24 cellular contexts compared by ENCODE assay signal in the genomic region with DNA sequence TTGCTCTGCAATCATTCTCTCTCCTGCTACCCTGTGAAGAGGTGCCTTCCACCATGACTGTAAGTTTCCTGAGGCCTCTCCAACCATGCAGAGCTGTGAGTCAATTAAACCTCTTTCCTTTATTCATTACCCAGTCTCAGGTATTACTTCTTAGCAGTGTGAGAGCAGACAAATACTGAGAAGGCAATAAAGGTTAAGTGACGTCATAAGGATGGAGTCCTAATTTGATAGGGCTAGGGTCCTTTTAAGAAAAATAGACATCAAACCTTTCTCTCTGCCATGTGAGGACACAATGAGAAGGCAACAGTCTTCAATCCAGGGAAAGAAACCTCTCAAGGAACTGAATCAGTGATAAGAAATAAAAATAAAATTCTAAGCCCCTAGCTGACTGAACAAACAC.
DNase-seq lines count a peak whose midpoint lies in the region; ATAC-seq, FAIRE-seq and TF ChIP-seq lines count a peak whose summit lies in the region.
"Had no signal": no experiment of that assay in that cellular context is flagged by ENCODE, and none has a peak within 500 bp of the region (broad histone marks: within the 10 kb centered on the region; RNA-seq: fewer than 3 reads in every experiment).

No MANE protein-coding gene starts in this region.

- CTCF ChIA-PET in HepG2 (lab: Yijun Ruan, JAX; ENCODE audit: low intra/inter-chr PET ratio, low total read pairs) = no interaction called here
- CTCF ChIA-PET in activated naive CD4-positive, alpha-beta T cell treated with anti-CD3 and anti-CD28 coated beads, Interleukin-2, amount 10 ng/mL, durations not matched to agents 7 days and 5 days (lab: Charles Lee) = no interaction called here

- TF ChIP-seq EP300 in HepG2 (IDR thresholded peaks at IDR 0.05; ENCODE audit: low read depth in 2 of 2, low read length in 2 of 2) (no peak), HepG2 (CRISPR knock-in tag; IDR thresholded peaks at IDR 0.05; ENCODE audit: borderline replicate concordance) (no peak)

- H3K79me2 ChIP-seq in HepG2 (ENCODE audit: insufficient read depth, low read length) (no peaks in the 10 kb centered on the region), astrocyte (ENCODE audit: insufficient read depth, low read length) (no peaks in the 10 kb centered on the region)

- BruUV-seq in HepG2 (replicated peaks; lab: Mats Ljungman, UMichigan) = no TSS peak

- in situ Hi-C loops in HepG2 (cut with HindIII; ENCODE audit: extremely low pct_ligation_motif_present, low pct_unique_long_range_greater_than_20kb) = no loop called here

- no peaks in the 10 kb centered on the region for H3K36me3 Mint-ChIP-seq in astrocyte (ENCODE audit: low read depth, unreplicated experiment)
- peaks cover 4% of the 10 kb centered on the region for H3K36me3 Mint-ChIP-seq in progenitor cell of endocrine pancreas (ENCODE audit: insufficient read depth)
- H3K36me3 Mint-ChIP-seq in type B pancreatic cell = no peaks in the 10 kb centered on the region
- H3K36me3 Mint-ChIP-seq in activated naive CD4-positive, alpha-beta T cell treated with anti-CD3 and anti-CD28 coated beads, Interleukin-2, amount 10 ng/mL, durations not matched to agents 7 days and 5 days = no peaks in the 10 kb centered on the region
- H3K36me3 Mint-ChIP-seq: CD8-positive, alpha-beta T cell had no signal

- H4K20me1 ChIP-seq in HepG2 (ENCODE audit: insufficient read depth, low read length) (no peaks in the 10 kb centered on the region), astrocyte (ENCODE audit: insufficient read depth, low read length) (no peaks in the 10 kb centered on the region)
- H4K20me1 ChIP-seq: BLaER1 treated with 17β-estradiol and CSF1 and Interleukin-3, amounts not matched to agents 10 nM and 100 nM had no signal

- no peak for ATAC-seq in HepG2
- ATAC-seq in right lobe of liver = no peak
- ATAC-seq in left lobe of liver = no peak
- ATAC-seq: A549; CD8-positive, alpha-beta T cell had no signal

- FAIRE-seq in HepG2 (lab: Jason Lieb, UNC) (no peak), astrocyte (lab: Jason Lieb, UNC) (peak; percentile 89)
- FAIRE-seq: D721Med, G401.6, GM12891, GM19239 had no signal

- H2AFZ ChIP-seq in HepG2 (ENCODE audit: low read length) = no peak overlapping the region
- H2AFZ ChIP-seq in astrocyte (ENCODE audit: low read depth, low read length) = no peak overlapping the region

- POLR2A ChIA-PET in HepG2 (lab: Yijun Ruan, JAX) = no interaction called here

- DNase-seq in HepG2 (ENCODE audit: low spot score) (no peak), right lobe of liver (no peak), astrocyte (ENCODE audit: low read depth) (no peak), progenitor cell of endocrine pancreas (ENCODE audit: low spot score, unreplicated experiment) (no peak), type B pancreatic cell (ENCODE audit: extremely low spot score, unreplicated experiment) (no peak), left lobe of liver (ENCODE audit: low spot score) (no peak)
- DNase-seq in stimulated activated naive CD4-positive, alpha-beta T cell treated with Interleukin-2 at 50 U/mL for 16 hours (lab: John Stamatoyannopoulos, UW) = no peak
- DNase-seq in activated naive CD4-positive, alpha-beta T cell treated with anti-CD3 and anti-CD28 coated beads, Interleukin-2, amount 10 ng/mL, durations not matched to agents 7 days and 5 days = no peak
- DNase-seq: AML-193; Calu3; CD4-positive, alpha-beta T cell; CD8-positive, alpha-beta T cell; DMS79 treated with DMSO at 0.1 percent for 48 hours; GF-D8 had no signal

- H3K27ac Mint-ChIP-seq in astrocyte (ENCODE audit: unreplicated experiment) (no peak overlapping the region), progenitor cell of endocrine pancreas (peak overlapping the region; percentile 51), type B pancreatic cell (peak overlapping the region; percentile 91)
- no peak overlapping the region for H3K27ac Mint-ChIP-seq in activated naive CD4-positive, alpha-beta T cell treated with anti-CD3 and anti-CD28 coated beads, Interleukin-2, amount 10 ng/mL, durations not matched to agents 7 days and 5 days
- H3K27ac Mint-ChIP-seq: B cell; CD4-positive, alpha-beta T cell; CD8-positive, alpha-beta T cell had no signal

- no peaks in the 10 kb centered on the region for H3K27me3 ChIP-seq in HepG2 (ENCODE audit: control insufficient read depth in 1 of 2, insufficient read depth in 2 of 2, low read length in 2 of 2)
- no peaks in the 10 kb centered on the region for H3K27me3 ChIP-seq in right lobe of liver
- no peaks in the 10 kb centered on the region for H3K27me3 ChIP-seq in astrocyte (ENCODE audit: insufficient read depth, low read length)

- no peak overlapping the region for H3K4me3 ChIP-seq in HepG2 (replicated peaks in 1 of 3; ENCODE audit: insufficient read depth in 1 of 3, low read depth in 2 of 3, low read length in 3 of 3)
- H3K4me3 ChIP-seq in right lobe of liver = no peak overlapping the region
- H3K4me3 ChIP-seq in astrocyte (ENCODE audit: insufficient read depth, low read depth, low read length) = no peak overlapping the region
- H3K4me3 ChIP-seq: A549; BLaER1 treated with 17β-estradiol and CSF1 and Interleukin-3, amounts not matched to agents 10 nM and 100 nM had no signal

- H3K27me3 Mint-ChIP-seq in astrocyte (ENCODE audit: low read depth, unreplicated experiment) = no peaks in the 10 kb centered on the region
- no peaks in the 10 kb centered on the region for H3K27me3 Mint-ChIP-seq in progenitor cell of endocrine pancreas
- no peaks in the 10 kb centered on the region for H3K27me3 Mint-ChIP-seq in type B pancreatic cell
- H3K27me3 Mint-ChIP-seq in activated naive CD4-positive, alpha-beta T cell treated with anti-CD3 and anti-CD28 coated beads, Interleukin-2, amount 10 ng/mL, durations not matched to agents 7 days and 5 days = no peaks in the 10 kb centered on the region
- H3K27me3 Mint-ChIP-seq: B cell; CD4-positive, alpha-beta T cell had no signal

- WGBS in HepG2 (ENCODE audit: low lambda C conversion rate) = 0% methylated on average over 1 of the region's 1 CpG
- WGBS in right lobe of liver (ENCODE audit: insufficient coverage, low coverage, low lambda C conversion rate, missing lambda C conversion rate) = 22% methylated on average over 1 of the region's 1 CpG

- peaks cover 11% of the 10 kb centered on the region for H3K4me1 Mint-ChIP-seq in astrocyte (ENCODE audit: low read depth, unreplicated experiment)
- H3K4me1 Mint-ChIP-seq in progenitor cell of endocrine pancreas (ENCODE audit: low read depth) = peaks cover 8% of the 10 kb centered on the region
- H3K4me1 Mint-ChIP-seq in type B pancreatic cell (ENCODE audit: unreplicated experiment) = peaks cover 5% of the 10 kb centered on the region
- H3K4me1 Mint-ChIP-seq in activated naive CD4-positive, alpha-beta T cell treated with anti-CD3 and anti-CD28 coated beads, Interleukin-2, amount 10 ng/mL, durations not matched to agents 7 days and 5 days = no peaks in the 10 kb centered on the region
- H3K4me1 Mint-ChIP-seq: B cell had no signal

- no peak overlapping the region for H3K27ac ChIP-seq in HepG2 (ENCODE audit: extremely low read length, insufficient read depth, low read length)
- no peak overlapping the region for H3K27ac ChIP-seq in right lobe of liver
- no peak overlapping the region for H3K27ac ChIP-seq in astrocyte (ENCODE audit: low read depth, low read length)
- H3K27ac ChIP-seq: 22Rv1; A549; BLaER1 treated with 17β-estradiol and CSF1 and Interleukin-3, amounts not matched to agents 10 nM and 100 nM; C4-2B had no signal

- no peaks in the 10 kb centered on the region for H3K4me1 ChIP-seq in HepG2 (ENCODE audit: insufficient read depth, low read length)
- no peaks in the 10 kb centered on the region for H3K4me1 ChIP-seq in right lobe of liver
- H3K4me1 ChIP-seq in astrocyte (ENCODE audit: insufficient read depth, low read length) = no peaks in the 10 kb centered on the region
- H3K4me1 ChIP-seq: A549; BLaER1 treated with 17β-estradiol and CSF1 and Interleukin-3, amounts not matched to agents 10 nM and 100 nM; Caco-2 had no signal

- H3K9me3 ChIP-seq in HepG2 (ENCODE audit: low read length) (no peaks in the 10 kb centered on the region), right lobe of liver (no peaks in the 10 kb centered on the region), astrocyte (ENCODE audit: insufficient read depth, low read depth, low read length) (no peaks in the 10 kb centered on the region)
- H3K9me3 ChIP-seq: A549, Caco-2 had no signal

- H3K4me3 Mint-ChIP-seq in astrocyte (ENCODE audit: unreplicated experiment) (no peak overlapping the region), progenitor cell of endocrine pancreas (ENCODE audit: low read depth) (no peak overlapping the region), type B pancreatic cell (no peak overlapping the region)
- no peak overlapping the region for H3K4me3 Mint-ChIP-seq in activated naive CD4-positive, alpha-beta T cell treated with anti-CD3 and anti-CD28 coated beads, Interleukin-2, amount 10 ng/mL, durations not matched to agents 7 days and 5 days
- H3K4me3 Mint-ChIP-seq: B cell; CD4-positive, alpha-beta T cell; CD8-positive, alpha-beta T cell had no signal

- no peak for TF ChIP-seq RAD21 in HepG2 (CRISPR knock-in tag; IDR thresholded peaks at IDR 0.05)

- intact Hi-C loops in HepG2 (cut with micrococcal nuclease; ENCODE audit: unreplicated experiment) = no loop called here
- intact Hi-C loops in right lobe of liver (cut with DNase I) = no loop called here

- H3K4me2 ChIP-seq in HepG2 (ENCODE audit: low read depth, low read length) (no peak overlapping the region), astrocyte (ENCODE audit: low read length) (no peak overlapping the region)
- H3K4me2 ChIP-seq: A549; BLaER1 treated with 17β-estradiol and CSF1 and Interleukin-3, amounts not matched to agents 10 nM and 100 nM had no signal

- TF ChIP-seq POLR2A in HepG2 (IDR thresholded peaks at IDR 0.05; ENCODE audit: insufficient read depth in 1 of 2, low read depth in 2 of 2, low read length in 2 of 2) (no peak), right lobe of liver (IDR thresholded peaks at IDR 0.05) (no peak)

- H3K9ac ChIP-seq in HepG2 (ENCODE audit: insufficient read depth, low read depth, low read length) (no peak overlapping the region), astrocyte (ENCODE audit: low read length) (no peak overlapping the region)
- H3K9ac ChIP-seq: BLaER1 treated with 17β-estradiol and CSF1 and Interleukin-3, amounts not matched to agents 10 nM and 100 nM had no signal

- H3K9me3 Mint-ChIP-seq in astrocyte (ENCODE audit: unreplicated experiment) (no peaks in the 10 kb centered on the region), progenitor cell of endocrine pancreas (ENCODE audit: low read depth) (peaks cover 18% of the 10 kb centered on the region), type B pancreatic cell (no peaks in the 10 kb centered on the region)
- peaks cover 2% of the 10 kb centered on the region for H3K9me3 Mint-ChIP-seq in activated naive CD4-positive, alpha-beta T cell treated with anti-CD3 and anti-CD28 coated beads, Interleukin-2, amount 10 ng/mL, durations not matched to agents 7 days and 5 days
- H3K9me3 Mint-ChIP-seq: CD8-positive, alpha-beta T cell had no signal

- TF ChIP-seq CTCF in HepG2 (CRISPR knock-in tag; IDR thresholded peaks at IDR 0.05) (no peak), right lobe of liver (IDR thresholded peaks at IDR 0.05) (no peak), astrocyte (IDR thresholded peaks at IDR 0.05; ENCODE audit: insufficient read depth, low read depth, low read length) (no peak), progenitor cell of endocrine pancreas (IDR thresholded peaks at IDR 0.05; ENCODE audit: unreplicated experiment) (no peak), type B pancreatic cell (conservative IDR thresholded peaks at IDR 0.05) (no peak)

- no peaks in the 10 kb centered on the region for H3K36me3 ChIP-seq in HepG2 (replicated peaks in 1 of 2; ENCODE audit: control insufficient read depth in 1 of 2, insufficient read depth in 2 of 2, low read length in 2 of 2)
- H3K36me3 ChIP-seq in right lobe of liver = no peaks in the 10 kb centered on the region
- H3K36me3 ChIP-seq in astrocyte (ENCODE audit: insufficient read depth, low read length) = no peaks in the 10 kb centered on the region
- H3K36me3 ChIP-seq: BLaER1 treated with 17β-estradiol and CSF1 and Interleukin-3, amounts not matched to agents 10 nM and 100 nM had no signal

Comparison
In these comparisons a context has a peak if more than half of its experiments do, and no peak if none do; other contexts are left out.
1. H3K27ac Mint-ChIP-seq: peak in progenitor cell of endocrine pancreas (single experiment) and type B pancreatic cell (single experiment); none in astrocyte (single experiment) and activated naive CD4-positive, alpha-beta T cell treated with anti-CD3 and anti-CD28 coated beads, Interleukin-2, amount 10 ng/mL, durations not matched to agents 7 days and 5 days (single experiment).